ENCODE assay signal across 1 cellular context in genomic region chr2:27050281-27050995, GRCh38.
A peak's percentile ranks its signal among the peaks of the same experiment; 100 is the strongest.
TF ChIP-seq lines count a peak whose summit lies in the region.

No MANE protein-coding gene starts in this region.

TF ChIP-seq in K562, 482 proteins besides CTCF, POLR2A, EP300 and RAD21 (continues in another document):
- TF ChIP-seq, protein P1, sequence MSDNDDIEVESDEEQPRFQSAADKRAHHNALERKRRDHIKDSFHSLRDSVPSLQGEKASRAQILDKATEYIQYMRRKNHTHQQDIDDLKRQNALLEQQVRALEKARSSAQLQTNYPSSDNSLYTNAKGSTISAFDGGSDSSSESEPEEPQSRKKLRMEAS (CRISPR knock-in tag; IDR thresholded peaks at IDR 0.05): no peak
- TF ChIP-seq GTF2F1 (IDR thresholded peaks at IDR 0.05; ENCODE audit: low read depth, low read length) (no peak), REST (CRISPR knock-in tag; IDR thresholded peaks at IDR 0.05; ENCODE audit: low read depth) (peak; percentile 17; the same call in 1 of the 2 replicates), ZHX1 (conservative IDR thresholded peaks at IDR 0.05; ENCODE audit: low read length) (0 out of 2 replicates have a peak, but pooled peaks have one; percentile 64), TEAD4 (IDR thresholded peaks at IDR 0.05; ENCODE audit: low read length) (peak; percentile 69), TEAD4 (CRISPR knock-in tag; IDR thresholded peaks at IDR 0.05; ENCODE audit: borderline replicate concordance) (no peak), HMGXB4 (CRISPR knock-in tag; IDR thresholded peaks at IDR 0.05) (no peak), GATA2 (CRISPR knock-in tag; IDR thresholded peaks at IDR 0.05) (peak; percentile 63; the same call in 1 of the 2 replicates), HES1 (IDR thresholded peaks at IDR 0.05; ENCODE audit: low read depth) (no peak), CGGBP1 (CRISPR knock-in tag; IDR thresholded peaks at IDR 0.05) (peak; percentile 83; the same call in 1 of the 2 replicates), CHD1 (IDR thresholded peaks at IDR 0.05; ENCODE audit: low read length) (no peak), ARID4B (CRISPR knock-in tag; IDR thresholded peaks at IDR 0.05) (no peak), XRCC4 (IDR thresholded peaks at IDR 0.05; ENCODE audit: extremely low read depth, insufficient read depth, insufficient read length) (no peak), ZNF589 (CRISPR knock-in tag; IDR thresholded peaks at IDR 0.05; ENCODE audit: low read depth) (no peak), MTA2 (IDR thresholded peaks at IDR 0.05; ENCODE audit: low read depth) (no peak), DMBX1 (CRISPR knock-in tag; IDR thresholded peaks at IDR 0.05; ENCODE audit: borderline replicate concordance) (no peak), ZNF24 (IDR thresholded peaks at IDR 0.05) (no peak; the same call in 1 of the 2 replicates)
- TF ChIP-seq, protein P2, sequence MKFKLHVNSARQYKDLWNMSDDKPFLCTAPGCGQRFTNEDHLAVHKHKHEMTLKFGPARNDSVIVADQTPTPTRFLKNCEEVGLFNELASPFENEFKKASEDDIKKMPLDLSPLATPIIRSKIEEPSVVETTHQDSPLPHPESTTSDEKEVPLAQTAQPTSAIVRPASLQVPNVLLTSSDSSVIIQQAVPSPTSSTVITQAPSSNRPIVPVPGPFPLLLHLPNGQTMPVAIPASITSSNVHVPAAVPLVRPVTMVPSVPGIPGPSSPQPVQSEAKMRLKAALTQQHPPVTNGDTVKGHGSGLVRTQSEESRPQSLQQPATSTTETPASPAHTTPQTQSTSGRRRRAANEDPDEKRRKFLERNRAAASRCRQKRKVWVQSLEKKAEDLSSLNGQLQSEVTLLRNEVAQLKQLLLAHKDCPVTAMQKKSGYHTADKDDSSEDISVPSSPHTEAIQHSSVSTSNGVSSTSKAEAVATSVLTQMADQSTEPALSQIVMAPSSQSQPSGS (CRISPR knock-in tag; IDR thresholded peaks at IDR 0.05): no peak
- TF ChIP-seq, protein P3, sequence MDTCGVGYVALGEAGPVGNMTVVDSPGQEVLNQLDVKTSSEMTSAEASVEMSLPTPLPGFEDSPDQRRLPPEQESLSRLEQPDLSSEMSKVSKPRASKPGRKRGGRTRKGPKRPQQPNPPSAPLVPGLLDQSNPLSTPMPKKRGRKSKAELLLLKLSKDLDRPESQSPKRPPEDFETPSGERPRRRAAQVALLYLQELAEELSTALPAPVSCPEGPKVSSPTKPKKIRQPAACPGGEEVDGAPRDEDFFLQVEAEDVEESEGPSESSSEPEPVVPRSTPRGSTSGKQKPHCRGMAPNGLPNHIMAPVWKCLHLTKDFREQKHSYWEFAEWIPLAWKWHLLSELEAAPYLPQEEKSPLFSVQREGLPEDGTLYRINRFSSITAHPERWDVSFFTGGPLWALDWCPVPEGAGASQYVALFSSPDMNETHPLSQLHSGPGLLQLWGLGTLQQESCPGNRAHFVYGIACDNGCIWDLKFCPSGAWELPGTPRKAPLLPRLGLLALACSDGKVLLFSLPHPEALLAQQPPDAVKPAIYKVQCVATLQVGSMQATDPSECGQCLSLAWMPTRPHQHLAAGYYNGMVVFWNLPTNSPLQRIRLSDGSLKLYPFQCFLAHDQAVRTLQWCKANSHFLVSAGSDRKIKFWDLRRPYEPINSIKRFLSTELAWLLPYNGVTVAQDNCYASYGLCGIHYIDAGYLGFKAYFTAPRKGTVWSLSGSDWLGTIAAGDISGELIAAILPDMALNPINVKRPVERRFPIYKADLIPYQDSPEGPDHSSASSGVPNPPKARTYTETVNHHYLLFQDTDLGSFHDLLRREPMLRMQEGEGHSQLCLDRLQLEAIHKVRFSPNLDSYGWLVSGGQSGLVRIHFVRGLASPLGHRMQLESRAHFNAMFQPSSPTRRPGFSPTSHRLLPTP (IDR thresholded peaks at IDR 0.05; ENCODE audit: borderline replicate concordance, extremely low read depth, insufficient read length): peak; percentile 94
- TF ChIP-seq, protein P4, sequence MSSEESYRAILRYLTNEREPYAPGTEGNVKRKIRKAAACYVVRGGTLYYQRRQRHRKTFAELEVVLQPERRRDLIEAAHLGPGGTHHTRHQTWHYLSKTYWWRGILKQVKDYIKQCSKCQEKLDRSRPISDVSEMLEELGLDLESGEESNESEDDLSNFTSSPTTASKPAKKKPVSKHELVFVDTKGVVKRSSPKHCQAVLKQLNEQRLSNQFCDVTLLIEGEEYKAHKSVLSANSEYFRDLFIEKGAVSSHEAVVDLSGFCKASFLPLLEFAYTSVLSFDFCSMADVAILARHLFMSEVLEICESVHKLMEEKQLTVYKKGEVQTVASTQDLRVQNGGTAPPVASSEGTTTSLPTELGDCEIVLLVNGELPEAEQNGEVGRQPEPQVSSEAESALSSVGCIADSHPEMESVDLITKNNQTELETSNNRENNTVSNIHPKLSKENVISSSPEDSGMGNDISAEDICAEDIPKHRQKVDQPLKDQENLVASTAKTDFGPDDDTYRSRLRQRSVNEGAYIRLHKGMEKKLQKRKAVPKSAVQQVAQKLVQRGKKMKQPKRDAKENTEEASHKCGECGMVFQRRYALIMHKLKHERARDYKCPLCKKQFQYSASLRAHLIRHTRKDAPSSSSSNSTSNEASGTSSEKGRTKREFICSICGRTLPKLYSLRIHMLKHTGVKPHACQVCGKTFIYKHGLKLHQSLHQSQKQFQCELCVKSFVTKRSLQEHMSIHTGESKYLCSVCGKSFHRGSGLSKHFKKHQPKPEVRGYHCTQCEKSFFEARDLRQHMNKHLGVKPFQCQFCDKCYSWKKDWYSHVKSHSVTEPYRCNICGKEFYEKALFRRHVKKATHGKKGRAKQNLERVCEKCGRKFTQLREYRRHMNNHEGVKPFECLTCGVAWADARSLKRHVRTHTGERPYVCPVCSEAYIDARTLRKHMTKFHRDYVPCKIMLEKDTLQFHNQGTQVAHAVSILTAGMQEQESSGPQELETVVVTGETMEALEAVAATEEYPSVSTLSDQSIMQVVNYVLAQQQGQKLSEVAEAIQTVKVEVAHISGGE (CRISPR knock-in tag; IDR thresholded peaks at IDR 0.05): no peak; a peak in 1 of 6 replicates
- TF ChIP-seq, protein P5, sequence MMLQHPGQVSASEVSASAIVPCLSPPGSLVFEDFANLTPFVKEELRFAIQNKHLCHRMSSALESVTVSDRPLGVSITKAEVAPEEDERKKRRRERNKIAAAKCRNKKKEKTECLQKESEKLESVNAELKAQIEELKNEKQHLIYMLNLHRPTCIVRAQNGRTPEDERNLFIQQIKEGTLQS (IDR thresholded peaks at IDR 0.05): peak; percentile 62; the same call in 1 of the 2 replicates
- TF ChIP-seq, protein P5 (CRISPR knock-in tag; conservative IDR thresholded peaks at IDR 0.05): no peak
